Comparison of ENCODE assay signal across 7 cellular contexts in the genomic region with DNA sequence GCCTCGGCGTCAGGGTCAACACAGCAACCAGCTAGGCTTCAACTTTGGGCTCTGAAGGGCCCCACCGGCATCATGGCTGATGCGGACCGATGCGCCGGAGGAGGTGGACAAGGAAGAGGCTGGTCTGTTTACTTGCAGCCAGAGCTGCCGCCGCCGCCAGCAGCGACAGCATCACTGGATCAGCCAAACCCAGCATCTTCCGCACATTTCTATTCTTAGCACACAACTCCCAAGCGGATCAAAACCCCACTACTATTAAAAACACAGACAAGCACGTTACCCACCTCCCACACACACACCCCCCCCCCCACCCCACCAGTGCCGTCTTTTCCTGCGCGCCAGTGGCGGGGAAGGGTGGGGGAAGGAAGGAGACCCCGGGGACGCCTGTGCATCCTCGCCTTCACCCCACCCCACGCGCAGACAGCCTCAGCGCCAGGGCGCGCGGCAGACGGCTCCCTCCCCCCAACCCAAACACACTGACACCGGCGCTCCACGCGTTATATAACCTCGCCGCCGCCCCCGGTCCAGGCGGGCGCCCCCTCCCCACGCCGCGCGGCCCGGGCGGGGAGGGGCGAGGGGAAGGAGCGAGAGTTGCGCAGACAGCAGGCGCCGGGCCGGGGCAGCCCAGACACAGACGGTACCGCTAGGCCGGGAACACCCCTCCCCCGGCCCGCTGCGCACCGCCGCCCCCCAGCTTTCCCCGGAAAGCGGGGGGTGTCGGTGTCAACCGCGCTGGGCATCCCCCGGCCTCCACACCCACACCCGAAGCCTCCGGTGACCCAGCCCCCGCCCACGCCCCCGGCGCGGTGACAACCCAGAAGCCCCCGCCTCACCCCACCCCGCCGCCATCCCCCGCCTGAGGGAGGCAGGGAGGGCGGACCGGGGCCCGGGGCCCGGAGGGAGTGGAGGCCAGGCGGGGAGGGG.
DNase-seq lines count a peak whose midpoint lies in the region; ATAC-seq, FAIRE-seq and TF ChIP-seq lines count a peak whose summit lies in the region.

No MANE protein-coding gene starts in this region.

- TF ChIP-seq POLR2A in erythroblast (IDR thresholded peaks at IDR 0.05; ENCODE audit: low read length), result no peak

- H3K9ac ChIP-seq in mucosa of rectum (ENCODE audit: low read depth in 1 of 2, low read length in 2 of 2), result peak overlapping the region; percentile 34 to 66

- no peaks in the 10 kb centered on the region for H3K9me3 ChIP-seq in mucosa of rectum (ENCODE audit: control insufficient read depth in 2 of 2, low read length in 2 of 2)

- FAIRE-seq in GM18507 (lab: Jason Lieb, UNC), result peak; percentile 64

- peaks cover 2 to 7% of the 10 kb centered on the region in 2 donors for H3K4me1 ChIP-seq in mucosa of rectum (ENCODE audit: control insufficient read depth in 2 of 2, insufficient read depth in 2 of 2, low read length in 2 of 2)

- no peaks in the 10 kb centered on the region for H3K27me3 ChIP-seq in mucosa of rectum (ENCODE audit: control insufficient read depth in 2 of 2, insufficient read depth in 2 of 2, low read length in 2 of 2)

- peak; percentile 3 for DNase-seq in GM18507 (ENCODE audit: extremely low spot score, insufficient read length, low read depth)
- peak; percentile 86 for DNase-seq in NCI-H82 (lab: John Stamatoyannopoulos, UW)
- peak; percentile 42 for DNase-seq in activated T-cell treated with anti-CD3 and anti-CD28 coated beads for 48 hours (ENCODE audit: low read depth)
- peak; percentile 2 to 33 for DNase-seq in erythroblast (lab: John Stamatoyannopoulos, UW)
- DNase-seq in stimulated activated CD8-positive, alpha-beta memory T cell treated with anti-CD3 and anti-CD28 coated beads, Interleukin-4, amount 100 ng/mL, for 1 hour (ENCODE audit: low read depth in 2 of 2, low spot score in 1 of 2), result peak; percentile 49 to 52

- ATAC-seq in HG03064 (IDR thresholded peaks at IDR 0.05; ENCODE audit: low read depth, unreplicated experiment), result peak; percentile 22

- no peaks in the 10 kb centered on the region for H3K36me3 ChIP-seq in mucosa of rectum (ENCODE audit: control insufficient read depth in 2 of 2, insufficient read depth in 2 of 2, low read length in 2 of 2)

- H3K27ac ChIP-seq in mucosa of rectum (ENCODE audit: low read depth in 2 of 2, low read length in 2 of 2), result peak overlapping the region; percentile 74 to 82

- peak overlapping the region; percentile 57 to 62 for H3K4me3 ChIP-seq in mucosa of rectum (ENCODE audit: low read length in 2 of 2)

Comparison
In these comparisons a context has a peak if more than half of its experiments do, and no peak if none do; other contexts are left out.
1. Peak in every context shown above with its lines: DNase-seq, ATAC-seq, H3K4me3 ChIP-seq and H3K27ac ChIP-seq.
2. DNase-seq: peak in every context shown above with its lines; median percentile 86 in NCI-H82; 50 in stimulated activated CD8-positive, alpha-beta memory T cell treated with anti-CD3 and anti-CD28 coated beads, Interleukin-4, amount 100 ng/mL, for 1 hour; 42 in activated T-cell treated with anti-CD3 and anti-CD28 coated beads for 48 hours; 18 in erythroblast; 3 in GM18507.